ENCODE assay signal across 8 cellular contexts in the genomic region with DNA sequence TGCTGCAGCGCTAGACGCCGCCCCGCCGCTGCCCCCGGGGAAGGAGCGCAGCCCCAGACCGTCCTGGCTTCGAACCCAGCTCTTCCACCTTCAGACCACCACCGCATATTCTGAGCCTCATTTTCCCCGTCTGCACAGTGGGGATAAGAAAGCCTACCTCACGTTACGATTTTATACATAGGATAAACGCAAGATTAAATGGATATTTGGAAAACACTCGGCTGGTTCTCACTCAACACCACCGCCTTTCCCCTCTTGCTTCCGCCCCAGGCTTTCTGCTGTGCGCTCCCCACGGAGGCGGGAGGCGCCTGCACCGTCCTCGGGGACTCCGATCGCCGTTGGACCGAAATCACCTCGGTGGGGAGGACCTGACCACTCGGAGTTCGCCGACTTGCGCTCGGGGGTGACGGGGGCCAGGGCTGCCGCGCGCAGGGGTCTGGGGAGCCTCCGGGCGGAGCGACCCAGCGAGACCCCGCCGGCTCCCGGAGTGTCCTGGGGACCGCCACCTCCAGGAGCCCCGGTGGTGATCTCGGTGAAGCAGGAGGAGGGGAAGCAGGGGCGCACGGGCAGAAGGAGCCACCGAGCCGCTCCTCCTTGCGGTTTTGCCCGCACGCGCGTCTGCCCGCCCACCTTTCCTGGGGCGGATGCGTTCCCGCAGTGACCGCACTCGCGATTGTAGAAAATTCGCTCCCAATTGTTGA. TPM values are rescaled to one million over a fixed set of nuclear protein-coding genes. Genes with fewer than 3 reads are reported as not detected.
DNase-seq lines count a peak whose midpoint lies in the region; ATAC-seq and TF ChIP-seq lines count a peak whose summit lies in the region.

No MANE protein-coding gene starts in this region.

- DNase-seq in GM12864 (ENCODE audit: low read depth) (no peak), HFFc6 (peak; percentile 19), OCI-M1 (lab: John Stamatoyannopoulos, UW) (peak; percentile 65), activated gamma-delta T cell treated with Interleukin-2 at 50 U/mL for 16 hours (peak; percentile 42), glutamatergic neuron (peak; percentile 52), prostate gland (ENCODE audit: low spot score) (no peak)

- no peaks in the 10 kb centered on the region for H3K9me3 ChIP-seq in prostate gland

- H3K4me3 Mint-ChIP-seq in HFFc6 (peak overlapping the region; percentile 97), glutamatergic neuron (ENCODE audit: unreplicated experiment) (peak overlapping the region; percentile 90)

- H3K4me1 Mint-ChIP-seq in HFFc6 (ENCODE audit: low read depth), result peaks cover 22% of the 10 kb centered on the region
- peaks cover 12% of the 10 kb centered on the region for H3K4me1 Mint-ChIP-seq in glutamatergic neuron (ENCODE audit: low read depth, unreplicated experiment)

- H3K9me3 Mint-ChIP-seq in HFFc6 (no peaks in the 10 kb centered on the region), glutamatergic neuron (ENCODE audit: unreplicated experiment) (peaks cover 11% of the 10 kb centered on the region)

- no peak for TF ChIP-seq POLR2A in prostate gland (IDR thresholded peaks at IDR 0.05)

- H3K36me3 Mint-ChIP-seq in HFFc6 (ENCODE audit: low read depth), result no peaks in the 10 kb centered on the region
- H3K36me3 Mint-ChIP-seq in glutamatergic neuron (ENCODE audit: unreplicated experiment), result peaks cover 4% of the 10 kb centered on the region

- TF ChIP-seq CTCF in GM12864 (IDR thresholded peaks at IDR 0.05; ENCODE audit: low read depth, low read length, missing control alignments) (no peak), HFFc6 (IDR thresholded peaks at IDR 0.05) (no peak), glutamatergic neuron (IDR thresholded peaks at IDR 0.05; ENCODE audit: partially characterized antibody, unreplicated experiment) (no peak), prostate gland (IDR thresholded peaks at IDR 0.05) (peak in 2 of 4 experiments; percentile 14 to 19)

- intact Hi-C loops in prostate gland (cut with DNase I), result no loop called here

- ATAC-seq in HG03565 (IDR thresholded peaks at IDR 0.05; ENCODE audit: unreplicated experiment) (no peak), HG03108 (IDR thresholded peaks at IDR 0.05; ENCODE audit: unreplicated experiment) (no peak)

- H3K27ac Mint-ChIP-seq in HFFc6 (peak overlapping the region; percentile 89), glutamatergic neuron (ENCODE audit: unreplicated experiment) (peak overlapping the region; percentile 48)

- H3K4me1 ChIP-seq in prostate gland (replicated peaks), result peaks cover 20% of the 10 kb centered on the region

- H3K27me3 ChIP-seq in prostate gland (replicated peaks; ENCODE audit: insufficient read depth), result no peaks in the 10 kb centered on the region

- peaks cover 5% of the 10 kb centered on the region for H3K27me3 Mint-ChIP-seq in HFFc6 (ENCODE audit: insufficient read depth)
- H3K27me3 Mint-ChIP-seq in glutamatergic neuron (ENCODE audit: unreplicated experiment), result peaks cover 13% of the 10 kb centered on the region

- H3K36me3 ChIP-seq in prostate gland, result no peaks in the 10 kb centered on the region

- H3K4me3 ChIP-seq in GM12864 (ENCODE audit: low read depth, low read length), result peak overlapping the region; percentile 80
- peak overlapping the region; percentile 63 to 73 for H3K4me3 ChIP-seq in prostate gland

- WGBS in prostate gland, result under 1% methylated on average over 54 of the region's 64 CpGs

- peak overlapping the region; percentile 79 to 88 for H3K27ac ChIP-seq in prostate gland

RNA-seq across cellular contexts. Expression of a gene that starts 4.0 kb away (rescaled TPM):
- under 1 TPM; 0.20 to 0.57 (median 0.29) TPM for total RNA-seq in HFFc6 (2021; fragmentation: NEBNext Ultra II Directional; extraction: Animal tissue kit (Norgen Biotek cat#: 25700))
- total RNA-seq in glutamatergic neuron (ENCODE audit: unreplicated experiment) (not detected), prostate gland (10 to 100 TPM; 12.5 to 39.6 TPM)

Comparison
In these comparisons a context has a peak if more than half of its experiments do, and no peak if none do; other contexts are left out.
1. DNase-seq: peak in HFFc6 (single experiment), OCI-M1 (single experiment), activated gamma-delta T cell treated with Interleukin-2 at 50 U/mL for 16 hours (single experiment) and glutamatergic neuron (single experiment); none in GM12864 (single experiment) and prostate gland (single experiment).
2. RNA of a gene that starts 4.0 kb away (total RNA-seq): 12.5 to 39.6 TPM in prostate gland; 0.20 to 0.57 TPM in HFFc6 and not detected in glutamatergic neuron (single experiment); every median in the first group is over 4 times any median in the second.